Comparison of ENCODE assay signal across 1 cellular context in the genomic region with DNA sequence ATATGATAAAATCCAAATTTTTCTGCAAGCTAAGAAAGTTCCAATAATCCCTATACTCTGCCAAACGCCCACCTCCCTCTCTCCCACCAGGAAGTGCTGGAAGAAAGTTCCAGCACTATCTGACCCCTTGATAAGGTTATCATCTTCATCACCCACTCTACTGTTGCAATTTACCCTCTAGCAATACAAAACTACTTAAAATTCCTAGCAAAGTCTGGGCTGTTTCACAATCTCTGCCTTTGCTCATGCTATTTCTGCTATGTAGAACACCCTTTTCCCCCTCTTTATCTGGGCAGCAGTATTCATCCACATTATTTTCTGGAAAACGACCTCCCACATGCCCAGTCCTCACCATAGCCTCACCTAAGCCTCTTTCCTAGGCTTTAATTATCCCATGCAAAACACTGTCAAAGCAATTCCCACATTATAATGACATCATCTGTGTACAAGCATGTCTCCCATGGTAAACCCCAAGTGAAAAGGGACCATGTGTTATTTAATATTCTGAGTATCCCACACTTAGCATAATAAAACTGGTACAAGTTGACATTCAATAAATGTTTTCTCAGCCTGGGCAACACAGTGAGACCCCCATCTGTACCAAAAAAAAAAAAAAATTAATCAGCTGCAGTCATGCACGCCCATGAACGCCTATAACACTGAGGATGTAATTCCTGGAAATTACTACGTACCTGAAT.
TF ChIP-seq lines count a peak whose summit lies in the region.

No MANE protein-coding gene starts in this region.

TF ChIP-seq in K562, 482 proteins besides CTCF, POLR2A, EP300 and RAD21 (continued from another document):
- TF ChIP-seq ZBTB34 (CRISPR knock-in tag; IDR thresholded peaks at IDR 0.05) (no peak), ZNF121 (CRISPR knock-in tag; conservative IDR thresholded peaks at IDR 0.05) (peak; percentile 95)
- TF ChIP-seq, protein P1, sequence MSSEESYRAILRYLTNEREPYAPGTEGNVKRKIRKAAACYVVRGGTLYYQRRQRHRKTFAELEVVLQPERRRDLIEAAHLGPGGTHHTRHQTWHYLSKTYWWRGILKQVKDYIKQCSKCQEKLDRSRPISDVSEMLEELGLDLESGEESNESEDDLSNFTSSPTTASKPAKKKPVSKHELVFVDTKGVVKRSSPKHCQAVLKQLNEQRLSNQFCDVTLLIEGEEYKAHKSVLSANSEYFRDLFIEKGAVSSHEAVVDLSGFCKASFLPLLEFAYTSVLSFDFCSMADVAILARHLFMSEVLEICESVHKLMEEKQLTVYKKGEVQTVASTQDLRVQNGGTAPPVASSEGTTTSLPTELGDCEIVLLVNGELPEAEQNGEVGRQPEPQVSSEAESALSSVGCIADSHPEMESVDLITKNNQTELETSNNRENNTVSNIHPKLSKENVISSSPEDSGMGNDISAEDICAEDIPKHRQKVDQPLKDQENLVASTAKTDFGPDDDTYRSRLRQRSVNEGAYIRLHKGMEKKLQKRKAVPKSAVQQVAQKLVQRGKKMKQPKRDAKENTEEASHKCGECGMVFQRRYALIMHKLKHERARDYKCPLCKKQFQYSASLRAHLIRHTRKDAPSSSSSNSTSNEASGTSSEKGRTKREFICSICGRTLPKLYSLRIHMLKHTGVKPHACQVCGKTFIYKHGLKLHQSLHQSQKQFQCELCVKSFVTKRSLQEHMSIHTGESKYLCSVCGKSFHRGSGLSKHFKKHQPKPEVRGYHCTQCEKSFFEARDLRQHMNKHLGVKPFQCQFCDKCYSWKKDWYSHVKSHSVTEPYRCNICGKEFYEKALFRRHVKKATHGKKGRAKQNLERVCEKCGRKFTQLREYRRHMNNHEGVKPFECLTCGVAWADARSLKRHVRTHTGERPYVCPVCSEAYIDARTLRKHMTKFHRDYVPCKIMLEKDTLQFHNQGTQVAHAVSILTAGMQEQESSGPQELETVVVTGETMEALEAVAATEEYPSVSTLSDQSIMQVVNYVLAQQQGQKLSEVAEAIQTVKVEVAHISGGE (CRISPR knock-in tag; IDR thresholded peaks at IDR 0.05) = 0 out of 6 replicates have a peak, but pooled peaks of 1 of the 3 experiments have one; percentile 18
